In the genomic region with DNA sequence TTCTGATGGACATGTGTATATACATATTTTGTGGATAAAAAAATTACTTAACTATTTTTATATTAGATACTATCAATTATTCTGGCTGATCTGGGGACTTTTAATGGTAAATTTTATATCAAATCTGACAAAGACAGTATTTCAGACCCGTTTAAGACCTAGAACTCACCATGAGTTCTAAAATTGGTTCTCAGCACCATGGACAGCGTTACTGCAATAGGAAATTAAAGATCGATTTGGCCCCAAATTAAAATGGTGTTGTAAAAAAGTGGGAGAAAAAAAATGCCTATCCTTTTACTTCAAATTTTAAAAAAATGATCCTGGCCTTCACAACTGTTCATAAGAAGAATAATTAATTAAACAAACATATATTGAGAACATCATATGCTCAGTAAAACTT, we compare ENCODE assay signal across 13 cellular contexts. TPM values are rescaled to one million over a fixed set of nuclear protein-coding genes. Genes with fewer than 3 reads are reported as not detected.
DNase-seq lines count a peak whose midpoint lies in the region; ATAC-seq and TF ChIP-seq lines count a peak whose summit lies in the region.
"Had no signal": no experiment of that assay in that cellular context is flagged by ENCODE, and none has a peak within 500 bp of the region (broad histone marks: within the 10 kb centered on the region; RNA-seq: fewer than 3 reads in every experiment).

No MANE protein-coding gene starts in this region.

- 6 to 12% (median 9%) methylated on average over 3 of the region's 3 CpGs for WGBS in heart left ventricle, 4 donors
- 5 to 14% methylated on average over 3 of the region's 3 CpGs for WGBS in body of pancreas, 2 donors

- ATAC-seq in heart left ventricle (no peak), body of pancreas (no peak)

- H3K27ac Mint-ChIP-seq in T-helper 2 cell treated with Interferon-gamma antibody and Interleukin-4, amounts not matched to agents 5 μg/mL and 100 μg/mL, for 36 hours: no peak overlapping the region
- H3K27ac Mint-ChIP-seq: dendritic cell treated with granulocyte-macrophage colony-stimulating factor and Interleukin-4, amounts not matched to agents 40 ng/mL and 50 ng/mL, for 4 days had no signal

- no peaks in the 10 kb centered on the region for H3K9me3 Mint-ChIP-seq in T-helper 2 cell treated with Interferon-gamma antibody and Interleukin-4, amounts not matched to agents 5 μg/mL and 100 μg/mL, for 36 hours
- H3K9me3 Mint-ChIP-seq: dendritic cell treated with granulocyte-macrophage colony-stimulating factor and Interleukin-4, amounts not matched to agents 40 ng/mL and 50 ng/mL, for 4 days had no signal

- in situ Hi-C loops in SK-MEL-5 (cut with HindIII; ENCODE audit: low pct_unique_long_range_greater_than_20kb, low sequenced_read_pairs): no loop called here

- intact Hi-C loops in heart left ventricle (cut with DNase I) (loop anchor here in 5 of 10 donors (2.0 to 5.0 kb wide), 2 partner anchors 54 to 55 kb away; no protein-coding TSS in a partner anchor), body of pancreas (cut with DNase I) (no loop called here)

- no peaks in the 10 kb centered on the region for H3K4me1 Mint-ChIP-seq in T-helper 2 cell treated with Interferon-gamma antibody and Interleukin-4, amounts not matched to agents 5 μg/mL and 100 μg/mL, for 36 hours (ENCODE audit: low read depth)

- TF ChIP-seq CTCF in cardiac muscle cell (IDR thresholded peaks at IDR 0.05; ENCODE audit: low read depth, low read length): no peak
- no peak for TF ChIP-seq CTCF in heart left ventricle (IDR thresholded peaks at IDR 0.05)
- TF ChIP-seq CTCF in fibroblast of pulmonary artery (IDR thresholded peaks at IDR 0.05; ENCODE audit: low read length, missing control alignments): no peak
- TF ChIP-seq CTCF in body of pancreas (IDR thresholded peaks at IDR 0.05): no peak

- H3K4me1 ChIP-seq in cardiac muscle cell (ENCODE audit: low read depth): no peaks in the 10 kb centered on the region
- H3K4me1 ChIP-seq in heart left ventricle: no peaks in the 10 kb centered on the region
- H3K4me1 ChIP-seq in body of pancreas: no peaks in the 10 kb centered on the region
- H3K4me1 ChIP-seq: BLaER1 had no signal

- peak; percentile 23 to 75 for DNase-seq in cardiac muscle cell (ENCODE audit: low read depth in 1 of 2, low spot score in 1 of 2)
- no peak for DNase-seq in heart left ventricle
- peak; percentile 15 for DNase-seq in SK-MEL-5 (ENCODE audit: low read depth, low spot score)
- DNase-seq in fibroblast of pulmonary artery (ENCODE audit: low read depth): peak; percentile 35
- DNase-seq in stromal cell of bone marrow (ENCODE audit: low read depth): peak; percentile 14
- DNase-seq in body of pancreas: no peak
- DNase-seq in cerebellum (ENCODE audit: low spot score): no peak
- no peak for DNase-seq in T-helper 2 cell treated with Interferon-gamma antibody and Interleukin-4, amounts not matched to agents 5 μg/mL and 100 μg/mL, for 36 hours (ENCODE audit: low spot score)
- DNase-seq: SIG-M5, upper lobe of left lung had no signal

- peaks cover 2% of the 10 kb centered on the region for H3K27me3 Mint-ChIP-seq in T-helper 2 cell treated with Interferon-gamma antibody and Interleukin-4, amounts not matched to agents 5 μg/mL and 100 μg/mL, for 36 hours (ENCODE audit: low read depth)
- H3K27me3 Mint-ChIP-seq: dendritic cell treated with granulocyte-macrophage colony-stimulating factor and Interleukin-4, amounts not matched to agents 40 ng/mL and 50 ng/mL, for 4 days had no signal

- H3K27ac ChIP-seq in cardiac muscle cell (no peak overlapping the region), heart left ventricle (no peak overlapping the region), body of pancreas (no peak overlapping the region)
- H3K27ac ChIP-seq: BLaER1, KMS-11, upper lobe of left lung had no signal

- H3K36me3 ChIP-seq in cardiac muscle cell: no peaks in the 10 kb centered on the region
- H3K36me3 ChIP-seq in heart left ventricle: no peaks in the 10 kb centered on the region
- H3K36me3 ChIP-seq in body of pancreas (replicated peaks in 1 of 2; ENCODE audit: insufficient read depth in 1 of 2, low read depth in 2 of 2): no peaks in the 10 kb centered on the region
- H3K36me3 ChIP-seq: BLaER1, upper lobe of left lung had no signal

- TF ChIP-seq POLR2A in heart left ventricle (IDR thresholded peaks at IDR 0.05) (no peak), body of pancreas (IDR thresholded peaks at IDR 0.05) (no peak)

- H3K9me3 ChIP-seq in cardiac muscle cell (ENCODE audit: low read depth): no peaks in the 10 kb centered on the region
- no peaks in the 10 kb centered on the region for H3K9me3 ChIP-seq in heart left ventricle
- H3K9me3 ChIP-seq in body of pancreas: no peaks in the 10 kb centered on the region
- H3K9me3 ChIP-seq: BLaER1, upper lobe of left lung had no signal

- H3K4me3 ChIP-seq in cardiac muscle cell (no peak overlapping the region), heart left ventricle (no peak overlapping the region), fibroblast of pulmonary artery (replicated peaks; ENCODE audit: low read depth, low read length) (no peak overlapping the region), body of pancreas (no peak overlapping the region)
- H3K4me3 ChIP-seq: BLaER1, upper lobe of left lung had no signal

- no peaks in the 10 kb centered on the region for H3K27me3 ChIP-seq in cardiac muscle cell
- H3K27me3 ChIP-seq in heart left ventricle: peaks cover 0 to 4% (median 0%) of the 10 kb centered on the region in 9 donors
- no peaks in the 10 kb centered on the region for H3K27me3 ChIP-seq in body of pancreas
- H3K27me3 ChIP-seq: BLaER1, upper lobe of left lung had no signal

- no peaks in the 10 kb centered on the region for H3K36me3 Mint-ChIP-seq in T-helper 2 cell treated with Interferon-gamma antibody and Interleukin-4, amounts not matched to agents 5 μg/mL and 100 μg/mL, for 36 hours (ENCODE audit: low read depth)

- H3K4me3 Mint-ChIP-seq in T-helper 2 cell treated with Interferon-gamma antibody and Interleukin-4, amounts not matched to agents 5 μg/mL and 100 μg/mL, for 36 hours: no peak overlapping the region
- H3K4me3 Mint-ChIP-seq: dendritic cell treated with granulocyte-macrophage colony-stimulating factor and Interleukin-4, amounts not matched to agents 40 ng/mL and 50 ng/mL, for 4 days had no signal

RNA-seq across cellular contexts. Expression of a gene that starts 0.9 kb away (rescaled TPM):
- total RNA-seq in cardiac muscle cell (0.07 and 0.95 TPM in 2 replicates), heart left ventricle (under 1 TPM in 5 of 9 donors, not detected in 4; 0.04 to 0.45 (median 0.17) TPM), body of pancreas (1 to 10 TPM in 1 of 2 donors, under 1 TPM in 1; 0.99 to 1.8 TPM), cerebellum (117 TPM)
- polyA plus RNA-seq in cardiac muscle cell (0.16 TPM in 1 of 2 replicates, not detected in the other), heart left ventricle (under 1 TPM; 0.01 to 0.04 TPM)
- 0.08 TPM in 1 of 2 replicates, not detected in the other for total RNA-seq in SK-MEL-5 (2014; rRNA removed; shearing (Covaris generic))
- 0.04 and 0.05 TPM in 2 replicates for polyA plus RNA-seq in SK-MEL-5 (2015; cell fraction: cytosol; rRNA removed)
- polyA plus RNA-seq in SK-MEL-5 (2015; cell fraction: nucleus; rRNA removed): 0.31 and 0.37 TPM in 2 replicates

RNA-seq across cellular contexts. Expression of a gene that starts 34.4 kb away (rescaled TPM):
- 0.04 and 0.06 TPM in 2 replicates for total RNA-seq in cardiac muscle cell
- polyA plus RNA-seq in cardiac muscle cell: 0.06 TPM in 1 of 2 replicates, not detected in the other
- total RNA-seq in heart left ventricle: 1 to 10 TPM in 5 of 9 donors, under 1 TPM in 4; 0.56 to 2.7 (median 1.1) TPM
- polyA plus RNA-seq in heart left ventricle: 1 to 10 TPM in 1 of 2 donors, under 1 TPM in 1; 0.39 to 1.1 TPM
- 0.03 TPM in 2 replicates for total RNA-seq in SK-MEL-5 (2014; rRNA removed; shearing (Covaris generic))
- 0.08 TPM in 1 of 2 replicates, not detected in the other for polyA plus RNA-seq in SK-MEL-5 (2015; cell fraction: cytosol; rRNA removed)
- 0.02 TPM in 1 of 2 replicates, not detected in the other for polyA plus RNA-seq in SK-MEL-5 (2015; cell fraction: nucleus; rRNA removed)
- total RNA-seq in body of pancreas: under 1 TPM; 0.33 to 0.52 TPM
- 139 TPM for total RNA-seq in cerebellum

Comparison
In these comparisons a context has a peak if more than half of its experiments do, and no peak if none do; other contexts are left out.
1. DNase-seq: peak in cardiac muscle cell (2 of 2), SK-MEL-5 (single experiment), fibroblast of pulmonary artery (single experiment) and stromal cell of bone marrow (single experiment); none in heart left ventricle (0 of 5), body of pancreas (0 of 4), cerebellum (single experiment) and T-helper 2 cell treated with Interferon-gamma antibody and Interleukin-4, amounts not matched to agents 5 μg/mL and 100 μg/mL, for 36 hours (single experiment).
2. RNA of a gene that starts 0.9 kb away (total RNA-seq): 117 TPM in cerebellum (single experiment); 0.99 to 1.8 TPM in body of pancreas, 0.07 to 0.95 TPM in cardiac muscle cell, 0.04 to 0.45 TPM in heart left ventricle and 0.08 TPM in SK-MEL-5; every median in the first group is over 10 times any median in the second.
3. RNA of a gene that starts 34.4 kb away (total RNA-seq): 139 TPM in cerebellum (single experiment); 0.56 to 2.7 TPM in heart left ventricle, 0.33 to 0.52 TPM in body of pancreas, 0.04 to 0.06 TPM in cardiac muscle cell and 0.03 TPM in SK-MEL-5; every median in the first group is over 10 times any median in the second.